ENCODE assay signal across 24 cellular contexts in genomic region chr2:34340307-34340706, GRCh38.
"Had no signal": no experiment of that assay in that cellular context is flagged by ENCODE, and none has a peak within 500 bp of the region (broad histone marks: within the 10 kb centered on the region; RNA-seq: fewer than 3 reads in every experiment).

No MANE protein-coding gene starts in this region.

- H3K36me3 ChIP-seq: neutrophil, pancreas, prostate gland, right lobe of liver, sigmoid colon, stomach, thoracic aorta, tibial artery, transverse colon, upper lobe of right lung, uterus had no signal

- ATAC-seq: naive thymus-derived CD8-positive, alpha-beta T cell; natural killer cell treated with Interleukin-12 subunit alpha and Interleukin-12 subunit beta and Interleukin-15 and Interleukin-18, amount 100 ng/mL, for 72 hours; pancreas; right cardiac atrium; right lobe of liver; stimulated activated effector memory CD8-positive, alpha-beta T cell treated with anti-CD3 and anti-CD28 coated beads, Interleukin-12 subunit alpha, Interleukin-12 subunit beta, amount 100 ng/mL, for 72 hours; stimulated activated naive B cell treated with anti-CD40 and anti-IgM and Interleukin-4, amounts not matched to agents 10 μg/mL and 1 μg/mL and 100 μg/mL, for 72 hours; upper lobe of right lung had no signal

- H3K27ac ChIP-seq: neutrophil, pancreas, prostate gland, right lobe of liver, sigmoid colon, stomach, thoracic aorta, tibial artery, transverse colon, upper lobe of right lung, uterus had no signal

- DNase-seq: naive thymus-derived CD8-positive, alpha-beta T cell; nephron progenitor cell; nucleus accumbens; pancreas; right cardiac atrium; right lobe of liver; sigmoid colon; small intestine; stimulated activated CD4-positive, alpha-beta T cell treated with anti-CD3 and anti-CD28 coated beads, Interleukin-15, amount 100 ng/mL, for 24 hours; stimulated activated CD4-positive, alpha-beta T cell treated with anti-CD3 and anti-CD28 coated beads, Interleukin-2, amount 100 ng/mL, for 24 hours; stimulated activated CD4-positive, alpha-beta T cell treated with anti-CD3 and anti-CD28 coated beads, Interleukin-2, amount 100 ng/mL, for 48 hours; stimulated activated CD4-positive, alpha-beta T cell treated with anti-CD3 and anti-CD28 coated beads, Interleukin-4, amount 100 ng/mL, for 24 hours; stimulated activated naive B cell treated with anti-CD40 and anti-IgM and Interleukin-4, amounts not matched to agents 10 μg/mL and 1 μg/mL and 100 μg/mL, for 72 hours; stimulated activated naive CD4-positive, alpha-beta T cell treated with Interleukin-2 at 50 U/mL for 16 hours; stomach; tibial artery; transverse colon; upper lobe of right lung; uterus had no signal

- H3K4me3 ChIP-seq: pancreas, prostate gland, right lobe of liver, sigmoid colon, stomach, thoracic aorta, tibial artery, transverse colon, upper lobe of right lung, uterus had no signal

- H3K4me1 ChIP-seq: pancreas, prostate gland, right lobe of liver, sigmoid colon, stomach, tibial artery, transverse colon, upper lobe of right lung, uterus had no signal

- H3K9me3 ChIP-seq: neutrophil, pancreas, prostate gland, right lobe of liver, sigmoid colon, stomach, thoracic aorta, tibial artery, transverse colon, upper lobe of right lung, uterus had no signal

- H3K27me3 ChIP-seq: neutrophil, pancreas, right lobe of liver, sigmoid colon, stomach, tibial artery, transverse colon, upper lobe of right lung, uterus had no signal
